1 cellular context compared by ENCODE assay signal in the genomic region with DNA sequence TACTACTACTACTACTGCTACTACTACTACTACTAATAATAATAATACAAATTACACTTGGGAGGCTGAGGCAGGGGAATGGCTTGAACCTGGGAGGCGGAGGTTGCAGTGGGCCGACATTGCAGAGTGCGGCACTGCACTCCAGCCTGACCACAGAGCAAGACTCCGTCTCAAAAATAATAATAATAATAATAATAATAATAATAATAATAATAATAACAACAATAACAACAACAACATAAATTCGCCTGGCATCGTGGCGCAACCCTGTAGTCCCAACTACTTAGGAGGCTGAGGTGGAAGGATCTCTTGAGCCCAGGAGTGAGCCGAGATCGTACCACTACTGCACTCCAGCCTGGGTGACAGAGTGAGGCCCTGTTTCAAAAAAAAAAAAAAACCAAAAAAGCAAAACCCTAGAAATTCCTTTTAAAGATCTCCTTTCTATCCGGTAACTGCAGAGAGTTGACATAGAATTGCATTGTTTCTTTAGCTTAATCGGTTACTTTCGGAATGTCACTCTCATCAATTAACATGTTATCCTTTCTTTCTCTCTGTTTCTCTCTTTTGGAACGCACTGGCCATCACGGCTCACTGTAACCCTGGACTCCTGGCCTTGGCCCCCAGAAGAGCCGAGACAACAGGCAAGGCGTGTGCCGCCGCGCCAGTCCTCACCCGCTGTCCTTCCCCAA.
TF ChIP-seq lines count a peak whose summit lies in the region.

No MANE protein-coding gene starts in this region.

TF ChIP-seq in GM12878, 131 proteins besides CTCF, POLR2A, EP300 and RAD21:
- TF ChIP-seq SP1 (IDR thresholded peaks at IDR 0.05; ENCODE audit: low read depth, low read length) (no peak), BHLHE40 (IDR thresholded peaks at IDR 0.05; ENCODE audit: borderline replicate concordance in 1 of 2, low read depth in 2 of 2, low read length in 1 of 2) (no peak), PML (IDR thresholded peaks at IDR 0.05; ENCODE audit: low read length) (no peak), NFYA (IDR thresholded peaks at IDR 0.05; ENCODE audit: borderline replicate concordance, low read depth, low read length) (no peak), SPI1 (IDR thresholded peaks at IDR 0.05; ENCODE audit: borderline replicate concordance, insufficient read depth, low read depth, low read length) (no peak)
- TF ChIP-seq, protein P1, sequence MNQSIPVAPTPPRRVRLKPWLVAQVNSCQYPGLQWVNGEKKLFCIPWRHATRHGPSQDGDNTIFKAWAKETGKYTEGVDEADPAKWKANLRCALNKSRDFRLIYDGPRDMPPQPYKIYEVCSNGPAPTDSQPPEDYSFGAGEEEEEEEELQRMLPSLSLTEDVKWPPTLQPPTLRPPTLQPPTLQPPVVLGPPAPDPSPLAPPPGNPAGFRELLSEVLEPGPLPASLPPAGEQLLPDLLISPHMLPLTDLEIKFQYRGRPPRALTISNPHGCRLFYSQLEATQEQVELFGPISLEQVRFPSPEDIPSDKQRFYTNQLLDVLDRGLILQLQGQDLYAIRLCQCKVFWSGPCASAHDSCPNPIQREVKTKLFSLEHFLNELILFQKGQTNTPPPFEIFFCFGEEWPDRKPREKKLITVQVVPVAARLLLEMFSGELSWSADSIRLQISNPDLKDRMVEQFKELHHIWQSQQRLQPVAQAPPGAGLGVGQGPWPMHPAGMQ (IDR thresholded peaks at IDR 0.05; ENCODE audit: borderline replicate concordance): no peak
